1 cellular context compared by ENCODE assay signal in the genomic region with DNA sequence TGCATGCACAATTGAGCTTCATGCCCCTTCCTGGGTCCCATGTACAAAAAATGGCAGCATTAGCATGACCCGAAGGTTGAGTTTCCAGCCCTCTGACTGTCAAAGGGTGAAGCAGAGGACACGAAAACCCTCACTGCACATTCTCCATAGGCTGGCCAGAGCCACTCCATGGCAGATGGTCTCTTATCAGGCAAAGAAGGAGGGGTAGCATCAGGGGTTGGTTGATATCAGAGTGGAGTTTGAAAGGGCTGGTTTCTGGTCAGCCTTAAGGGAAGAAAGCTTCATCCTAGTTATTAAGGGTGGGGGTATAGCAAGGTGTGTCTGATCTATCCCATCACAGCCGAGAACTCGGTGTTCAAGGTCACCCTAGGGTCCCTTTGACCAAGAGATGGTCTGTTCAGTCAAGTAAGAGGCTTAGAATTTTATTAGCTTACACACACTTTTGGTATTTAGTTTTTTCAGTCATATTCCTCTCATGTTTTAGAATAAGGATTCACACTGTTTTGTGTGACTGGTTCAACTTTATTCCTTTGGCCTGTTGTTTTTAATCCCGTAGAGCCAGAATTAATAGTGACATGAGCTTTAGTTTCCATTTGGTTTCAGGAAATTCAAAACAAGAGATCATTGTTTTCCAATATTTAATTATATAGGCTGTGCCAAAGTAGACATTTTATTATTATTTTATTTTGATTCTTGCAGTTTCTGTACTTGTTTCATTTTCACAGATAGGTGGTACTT.
TF ChIP-seq lines count a peak whose summit lies in the region.

No MANE protein-coding gene starts in this region.

TF ChIP-seq in SK-N-SH, 30 proteins besides CTCF, POLR2A, EP300 and RAD21 (continued from another document):
- TF ChIP-seq RCOR1 (IDR thresholded peaks at IDR 0.05; ENCODE audit: low read length) (no peak; the same call in 1 of the 2 replicates), RXRA (IDR thresholded peaks at IDR 0.05; ENCODE audit: borderline replicate concordance, low read depth) (no peak), MEF2A (IDR thresholded peaks at IDR 0.05; ENCODE audit: borderline replicate concordance, low read depth) (no peak), SMC3 (IDR thresholded peaks at IDR 0.05; ENCODE audit: low read depth, low read length) (no peak), NFIC (IDR thresholded peaks at IDR 0.05; ENCODE audit: borderline replicate concordance) (peak; percentile 41; the same call in 1 of the 2 replicates), FOXJ3 (CRISPR knock-in tag; IDR thresholded peaks at IDR 0.05) (peak; percentile 58), SIN3A (IDR thresholded peaks at IDR 0.05; ENCODE audit: borderline replicate concordance, low read depth, low read length) (no peak), ELF1 (IDR thresholded peaks at IDR 0.05) (no peak), POLR2AphosphoS5 (IDR thresholded peaks at IDR 0.05; ENCODE audit: low read depth, low read length) (no peak), USF1 (IDR thresholded peaks at IDR 0.05; ENCODE audit: borderline replicate concordance, low read depth) (no peak), TCF12 (IDR thresholded peaks at IDR 0.05) (peak; percentile 88), JUND (IDR thresholded peaks at IDR 0.05) (peak; percentile 35), GABPA (IDR thresholded peaks at IDR 0.05; ENCODE audit: low read depth) (no peak), MXI1 (IDR thresholded peaks at IDR 0.05; ENCODE audit: low read depth, low read length) (0 out of 2 replicates have a peak, but pooled peaks have one; percentile 17), RFX5 (IDR thresholded peaks at IDR 0.05; ENCODE audit: low read length) (no peak), FOXM1 (IDR thresholded peaks at IDR 0.05; ENCODE audit: low read depth) (no peak), NRF1 (IDR thresholded peaks at IDR 0.05; ENCODE audit: low read depth, low read length) (no peak), REST (IDR thresholded peaks at IDR 0.05; ENCODE audit: low read depth, low read length) (no peak), MAX (IDR thresholded peaks at IDR 0.05; ENCODE audit: low read depth) (no peak), EZH2phosphoT487 (IDR thresholded peaks at IDR 0.05; ENCODE audit: borderline replicate concordance, low read depth) (no peak)
- TF ChIP-seq, protein P1, sequence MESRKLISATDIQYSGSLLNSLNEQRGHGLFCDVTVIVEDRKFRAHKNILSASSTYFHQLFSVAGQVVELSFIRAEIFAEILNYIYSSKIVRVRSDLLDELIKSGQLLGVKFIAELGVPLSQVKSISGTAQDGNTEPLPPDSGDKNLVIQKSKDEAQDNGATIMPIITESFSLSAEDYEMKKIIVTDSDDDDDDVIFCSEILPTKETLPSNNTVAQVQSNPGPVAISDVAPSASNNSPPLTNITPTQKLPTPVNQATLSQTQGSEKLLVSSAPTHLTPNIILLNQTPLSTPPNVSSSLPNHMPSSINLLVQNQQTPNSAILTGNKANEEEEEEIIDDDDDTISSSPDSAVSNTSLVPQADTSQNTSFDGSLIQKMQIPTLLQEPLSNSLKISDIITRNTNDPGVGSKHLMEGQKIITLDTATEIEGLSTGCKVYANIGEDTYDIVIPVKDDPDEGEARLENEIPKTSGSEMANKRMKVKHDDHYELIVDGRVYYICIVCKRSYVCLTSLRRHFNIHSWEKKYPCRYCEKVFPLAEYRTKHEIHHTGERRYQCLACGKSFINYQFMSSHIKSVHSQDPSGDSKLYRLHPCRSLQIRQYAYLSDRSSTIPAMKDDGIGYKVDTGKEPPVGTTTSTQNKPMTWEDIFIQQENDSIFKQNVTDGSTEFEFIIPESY (IDR thresholded peaks at IDR 0.05; ENCODE audit: borderline replicate concordance, low read depth) = no peak
- TF ChIP-seq, protein P2, sequence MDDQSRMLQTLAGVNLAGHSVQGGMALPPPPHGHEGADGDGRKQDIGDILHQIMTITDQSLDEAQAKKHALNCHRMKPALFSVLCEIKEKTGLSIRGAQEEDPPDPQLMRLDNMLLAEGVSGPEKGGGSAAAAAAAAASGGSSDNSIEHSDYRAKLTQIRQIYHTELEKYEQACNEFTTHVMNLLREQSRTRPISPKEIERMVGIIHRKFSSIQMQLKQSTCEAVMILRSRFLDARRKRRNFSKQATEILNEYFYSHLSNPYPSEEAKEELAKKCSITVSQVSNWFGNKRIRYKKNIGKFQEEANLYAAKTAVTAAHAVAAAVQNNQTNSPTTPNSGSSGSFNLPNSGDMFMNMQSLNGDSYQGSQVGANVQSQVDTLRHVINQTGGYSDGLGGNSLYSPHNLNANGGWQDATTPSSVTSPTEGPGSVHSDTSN (IDR thresholded peaks at IDR 0.05) = peak; percentile 62
